8 cellular contexts compared by ENCODE assay signal in the genomic region with DNA sequence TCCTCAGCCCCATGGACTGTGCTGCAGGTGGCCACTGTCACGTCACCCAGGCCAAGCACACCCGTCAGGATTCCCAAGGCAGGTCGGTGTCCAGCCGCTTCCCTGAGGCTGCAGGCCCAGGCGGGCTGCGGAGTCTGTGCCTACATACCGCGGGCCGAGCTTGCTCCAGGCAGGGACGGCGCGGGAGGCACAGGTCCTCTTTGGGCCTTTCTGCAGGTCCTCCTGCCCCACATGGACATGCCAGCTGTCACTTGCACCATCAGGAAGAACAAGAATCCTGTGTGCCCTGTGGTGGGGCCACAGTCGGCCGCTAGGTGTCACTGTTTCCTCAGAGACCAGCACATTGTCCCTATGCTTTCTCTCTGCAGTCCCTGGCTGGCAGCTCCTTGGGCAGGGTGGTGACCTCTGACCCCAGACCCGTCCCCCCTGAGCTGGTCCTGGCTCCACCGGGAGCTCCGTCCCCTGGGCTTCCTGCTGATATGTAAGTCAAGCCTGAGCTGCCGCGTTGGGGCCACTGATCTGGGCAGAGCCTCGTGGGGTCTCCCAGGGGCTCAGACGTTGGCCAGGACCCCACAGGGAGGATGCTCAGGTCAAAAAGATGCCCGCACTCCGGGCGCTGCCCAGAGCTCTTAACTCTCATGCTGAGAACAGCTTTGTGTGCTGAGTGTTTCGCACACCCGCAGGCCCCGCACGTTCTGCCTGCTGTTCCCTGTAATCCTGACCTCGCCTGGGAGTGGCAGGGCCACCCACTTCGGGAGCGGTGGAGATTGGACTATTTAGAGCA. TPM values are rescaled to one million over a fixed set of nuclear protein-coding genes. Genes with fewer than 3 reads are reported as not detected.
DNase-seq lines count a peak whose midpoint lies in the region; ATAC-seq and TF ChIP-seq lines count a peak whose summit lies in the region.

No MANE protein-coding gene starts in this region.

- H2AFZ ChIP-seq in KMS-11 (ENCODE audit: low read depth) (no peak overlapping the region), fibroblast of lung (ENCODE audit: low read length) (no peak overlapping the region)

- TF ChIP-seq CTCF in KMS-11 (conservative IDR thresholded peaks at IDR 0.05; ENCODE audit: low read depth, low read length) (peak; percentile 81), Peyer's patch (IDR thresholded peaks at IDR 0.05) (peak; percentile 68 to 96 (median 92)), fibroblast of lung (conservative IDR thresholded peaks at IDR 0.05 in 1 of 2, IDR thresholded peaks at IDR 0.05 in 1 of 2; ENCODE audit: low read depth in 1 of 2, low read length in 2 of 2) (peak; percentile 91 to 96), nephron (IDR thresholded peaks at IDR 0.05; ENCODE audit: unreplicated experiment in 3 of 3) (peak; percentile 97)

- H3K4me2 ChIP-seq in KMS-11: no peak overlapping the region
- H3K4me2 ChIP-seq in fibroblast of lung (ENCODE audit: extremely low read depth, insufficient read depth, low read length): no peak overlapping the region

- no peak for TF ChIP-seq POLR2A in Peyer's patch (IDR thresholded peaks at IDR 0.05)

- DNase-seq in GDM1 (lab: John Stamatoyannopoulos, UW) (peak; percentile 46), Peyer's patch (peak; percentile 73 to 92 (median 89)), fibroblast of lung (ENCODE audit: low read depth in 2 of 2) (peak; percentile 56 to 79)
- DNase-seq in activated T-cell treated with anti-CD3 and anti-CD28 coated beads, Interleukin-2, amount 50 U/mL, for 4 hours: peak; percentile 85
- peak; percentile 65 for DNase-seq in stimulated activated naive B cell treated with anti-CD40 and anti-IgM and Interleukin-4, amounts not matched to agents 10 μg/mL and 1 μg/mL and 100 μg/mL, for 72 hours

- H3K27ac ChIP-seq in KMS-11: no peak overlapping the region
- H3K27ac ChIP-seq in Peyer's patch: no peak overlapping the region
- no peak overlapping the region for H3K27ac ChIP-seq in fibroblast of lung (ENCODE audit: insufficient read depth, low read length)

- H3K36me3 Mint-ChIP-seq in activated T-cell treated with anti-CD3 and anti-CD28 coated beads, Interleukin-2, amount 50 U/mL, for 4 hours (ENCODE audit: insufficient read depth): no peaks in the 10 kb centered on the region
- H3K36me3 Mint-ChIP-seq in nephron (ENCODE audit: low read depth): no peaks in the 10 kb centered on the region
- peaks cover 4 to 5% of the 10 kb centered on the region in 2 donors for H3K36me3 Mint-ChIP-seq in stimulated activated naive B cell treated with anti-CD40 and anti-IgM and Interleukin-4, amounts not matched to agents 10 μg/mL and 1 μg/mL and 100 μg/mL, for 72 hours

- H4K20me1 ChIP-seq in KMS-11 (ENCODE audit: insufficient read depth) (no peaks in the 10 kb centered on the region), fibroblast of lung (ENCODE audit: control insufficient read depth, extremely low read depth, insufficient read depth, low read length) (no peaks in the 10 kb centered on the region)

- no peak overlapping the region for H3K9ac ChIP-seq in KMS-11
- no peak overlapping the region for H3K9ac ChIP-seq in fibroblast of lung (ENCODE audit: insufficient read depth, low read length)

- H3K4me1 ChIP-seq in KMS-11 (ENCODE audit: low read depth, poor library complexity, severe bottlenecking): no peaks in the 10 kb centered on the region
- H3K4me1 ChIP-seq in Peyer's patch: no peaks in the 10 kb centered on the region
- no peaks in the 10 kb centered on the region for H3K4me1 ChIP-seq in fibroblast of lung (ENCODE audit: control insufficient read depth, extremely low read depth, insufficient read depth, low read length)

- ATAC-seq in activated T-cell treated with anti-CD3 and anti-CD28 coated beads, Interleukin-2, amount 50 U/mL, for 4 hours: peak; percentile 91 to 95
- peak; percentile 95 to 97 for ATAC-seq in stimulated activated naive B cell treated with anti-CD40 and anti-IgM and Interleukin-4, amounts not matched to agents 10 μg/mL and 1 μg/mL and 100 μg/mL, for 72 hours (replicated peaks)
- ATAC-seq in GM18502 (IDR thresholded peaks at IDR 0.05; ENCODE audit: poor library complexity, unreplicated experiment): no peak

- H3K27ac Mint-ChIP-seq in nephron: no peak overlapping the region
- H3K27ac Mint-ChIP-seq in stimulated activated naive B cell treated with anti-CD40 and anti-IgM and Interleukin-4, amounts not matched to agents 10 μg/mL and 1 μg/mL and 100 μg/mL, for 72 hours: no peak overlapping the region

- H3K27me3 Mint-ChIP-seq in activated T-cell treated with anti-CD3 and anti-CD28 coated beads, Interleukin-2, amount 50 U/mL, for 4 hours (ENCODE audit: low read depth): peaks cover 5% of the 10 kb centered on the region
- H3K27me3 Mint-ChIP-seq in nephron (ENCODE audit: low read depth): peaks cover 21% of the 10 kb centered on the region
- H3K27me3 Mint-ChIP-seq in stimulated activated naive B cell treated with anti-CD40 and anti-IgM and Interleukin-4, amounts not matched to agents 10 μg/mL and 1 μg/mL and 100 μg/mL, for 72 hours: peaks cover 21 to 40% of the 10 kb centered on the region in 2 donors

- H3K27me3 ChIP-seq in KMS-11 (ENCODE audit: insufficient read depth, low read depth) (no peaks in the 10 kb centered on the region; the same call in 1 of the 2 replicates), Peyer's patch (no peaks in the 10 kb centered on the region), fibroblast of lung (ENCODE audit: control insufficient read depth, insufficient read depth, low read length) (no peaks in the 10 kb centered on the region)

- H3K9me3 ChIP-seq in Peyer's patch: no peaks in the 10 kb centered on the region
- H3K9me3 ChIP-seq in fibroblast of lung (ENCODE audit: control insufficient read depth, insufficient read depth, low read depth, low read length): no peaks in the 10 kb centered on the region

- H3K4me3 Mint-ChIP-seq in activated T-cell treated with anti-CD3 and anti-CD28 coated beads, Interleukin-2, amount 50 U/mL, for 4 hours: no peak overlapping the region
- no peak overlapping the region for H3K4me3 Mint-ChIP-seq in nephron
- H3K4me3 Mint-ChIP-seq in stimulated activated naive B cell treated with anti-CD40 and anti-IgM and Interleukin-4, amounts not matched to agents 10 μg/mL and 1 μg/mL and 100 μg/mL, for 72 hours: no peak overlapping the region

- H3K4me3 ChIP-seq in KMS-11 (IDR thresholded peaks at IDR 0.05; ENCODE audit: insufficient read depth, low read depth, low read length) (no peak overlapping the region), Peyer's patch (no peak overlapping the region), fibroblast of lung (replicated peaks in 1 of 4; ENCODE audit: control extremely low read depth in 1 of 4, insufficient read depth in 1 of 4, low read depth in 3 of 4, low read length in 4 of 4) (no peak overlapping the region)

- H3K4me1 Mint-ChIP-seq in activated T-cell treated with anti-CD3 and anti-CD28 coated beads, Interleukin-2, amount 50 U/mL, for 4 hours (ENCODE audit: low read depth): no peaks in the 10 kb centered on the region
- no peaks in the 10 kb centered on the region for H3K4me1 Mint-ChIP-seq in nephron
- no peaks in the 10 kb centered on the region for H3K4me1 Mint-ChIP-seq in stimulated activated naive B cell treated with anti-CD40 and anti-IgM and Interleukin-4, amounts not matched to agents 10 μg/mL and 1 μg/mL and 100 μg/mL, for 72 hours

- H3K79me2 ChIP-seq in KMS-11 (ENCODE audit: insufficient read depth, low read depth): no peaks in the 10 kb centered on the region
- H3K79me2 ChIP-seq in fibroblast of lung (ENCODE audit: control insufficient read depth, insufficient read depth, low read length): no peaks in the 10 kb centered on the region

- H3K36me3 ChIP-seq in KMS-11 (ENCODE audit: insufficient read depth) (no peaks in the 10 kb centered on the region), Peyer's patch (no peaks in the 10 kb centered on the region), fibroblast of lung (ENCODE audit: control insufficient read depth, insufficient read depth, low read length) (no peaks in the 10 kb centered on the region)

- peaks cover 8% of the 10 kb centered on the region for H3K9me3 Mint-ChIP-seq in activated T-cell treated with anti-CD3 and anti-CD28 coated beads, Interleukin-2, amount 50 U/mL, for 4 hours
- peaks cover 15% of the 10 kb centered on the region for H3K9me3 Mint-ChIP-seq in nephron
- peaks cover 12% of the 10 kb centered on the region in 2 donors for H3K9me3 Mint-ChIP-seq in stimulated activated naive B cell treated with anti-CD40 and anti-IgM and Interleukin-4, amounts not matched to agents 10 μg/mL and 1 μg/mL and 100 μg/mL, for 72 hours

RNA-seq across cellular contexts. Expression of a gene that starts 17.4 kb away (rescaled TPM):
- total RNA-seq in Peyer's patch: 1 to 10 TPM in 1 of 4 donors, not detected in 3; 1.5 TPM
- under 1 TPM; 0.33 to 0.43 (median 0.34) TPM for total RNA-seq in activated T-cell treated with anti-CD3 and anti-CD28 coated beads, Interleukin-2, amount 50 U/mL, for 4 hours
- not detected in 2 replicates for total RNA-seq in fibroblast of lung
- not detected in 2 replicates for polyA plus RNA-seq in fibroblast of lung
- polyA plus RNA-seq in fibroblast of lung (2012): not detected in 2 replicates
- polyA minus RNA-seq in fibroblast of lung (ENCODE audit: low replicate concordance): not detected in 2 replicates

RNA-seq across cellular contexts. Expression of a gene that starts 31.3 kb away (rescaled TPM):
- total RNA-seq in Peyer's patch: 1 to 10 TPM in 3 of 4 donors, under 1 TPM in 1; 0.83 to 6.0 (median 2.0) TPM
- total RNA-seq in activated T-cell treated with anti-CD3 and anti-CD28 coated beads, Interleukin-2, amount 50 U/mL, for 4 hours: 1 to 10 TPM; 2.5 to 4.5 (median 3.1) TPM
- total RNA-seq in fibroblast of lung: not detected in 2 replicates
- 0.01 and 0.05 TPM in 2 replicates for polyA plus RNA-seq in fibroblast of lung
- not detected in 2 replicates for polyA plus RNA-seq in fibroblast of lung (2012)
- not detected in 2 replicates for polyA minus RNA-seq in fibroblast of lung (ENCODE audit: low replicate concordance)

RNA-seq across cellular contexts. Expression of a gene that starts 44.7 kb away (rescaled TPM):
- 1 to 10 TPM in 3 of 4 donors, not detected in 1; 2.1 to 6.1 (median 3.7) TPM for total RNA-seq in Peyer's patch
- total RNA-seq in activated T-cell treated with anti-CD3 and anti-CD28 coated beads, Interleukin-2, amount 50 U/mL, for 4 hours: not detected
- total RNA-seq in fibroblast of lung: not detected in 2 replicates
- not detected in 2 replicates for polyA plus RNA-seq in fibroblast of lung
- polyA plus RNA-seq in fibroblast of lung (2012): not detected in 2 replicates
- not detected in 2 replicates for polyA minus RNA-seq in fibroblast of lung (ENCODE audit: low replicate concordance)

RNA-seq across cellular contexts. Expression of a gene that starts 54.9 kb away (rescaled TPM):
- total RNA-seq in Peyer's patch: under 1 TPM in 2 of 4 donors, not detected in 2; 0.27 to 0.83 TPM
- total RNA-seq in activated T-cell treated with anti-CD3 and anti-CD28 coated beads, Interleukin-2, amount 50 U/mL, for 4 hours: not detected
- total RNA-seq in fibroblast of lung: 0.33 and 0.51 TPM in 2 replicates
- 0.02 and 0.12 TPM in 2 replicates for polyA plus RNA-seq in fibroblast of lung
- polyA plus RNA-seq in fibroblast of lung (2012): 0.02 and 0.28 TPM in 2 replicates
- polyA minus RNA-seq in fibroblast of lung (ENCODE audit: low replicate concordance): not detected in 2 replicates
